8 cellular contexts compared by ENCODE assay signal in the genomic region with DNA sequence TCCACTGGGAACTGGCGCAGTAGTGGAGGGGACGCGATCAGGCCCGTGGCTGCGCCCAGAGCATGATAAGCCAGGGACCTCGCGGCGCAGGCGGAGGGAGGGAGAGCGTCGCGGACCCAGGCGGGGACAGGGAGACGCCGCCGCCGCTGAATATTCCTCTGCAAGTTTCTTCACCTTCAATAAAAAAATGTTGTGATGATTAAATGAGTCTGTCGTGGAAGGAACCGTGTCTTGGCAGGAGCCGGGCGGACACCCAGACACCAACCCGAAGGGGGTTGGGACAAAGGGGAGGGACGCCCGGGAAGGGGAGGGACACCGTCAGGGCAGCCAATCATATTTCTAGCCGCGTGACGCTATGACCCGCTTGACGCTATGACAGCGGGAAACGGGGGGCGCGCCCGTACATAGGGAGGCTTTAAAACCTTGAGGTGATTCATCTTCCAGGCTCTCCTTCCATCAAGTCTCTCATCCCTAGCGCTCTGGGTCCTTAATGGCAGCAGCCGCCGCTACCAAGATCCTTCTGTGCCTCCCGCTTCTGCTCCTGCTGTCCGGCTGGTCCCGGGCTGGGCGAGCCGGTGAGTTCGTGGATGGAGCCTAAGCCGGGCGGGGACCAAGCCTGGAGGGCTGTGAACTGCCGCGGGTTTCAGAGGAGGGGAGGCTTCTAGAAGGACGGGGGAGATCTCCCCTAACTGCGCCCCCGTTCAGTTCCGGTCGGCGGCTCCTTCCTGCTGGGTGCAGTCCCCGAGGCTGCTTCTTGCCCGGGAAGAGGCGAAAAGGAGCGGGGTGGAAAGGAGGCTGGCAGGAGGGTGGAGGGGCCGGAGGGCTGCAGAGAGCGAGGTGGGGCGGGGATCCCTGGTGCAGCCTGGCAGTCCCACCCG. TPM values are rescaled to one million over a fixed set of nuclear protein-coding genes. Genes with fewer than 3 reads are reported as not detected.
DNase-seq lines count a peak whose midpoint lies in the region; ATAC-seq, FAIRE-seq and TF ChIP-seq lines count a peak whose summit lies in the region.

A gene with protein sequence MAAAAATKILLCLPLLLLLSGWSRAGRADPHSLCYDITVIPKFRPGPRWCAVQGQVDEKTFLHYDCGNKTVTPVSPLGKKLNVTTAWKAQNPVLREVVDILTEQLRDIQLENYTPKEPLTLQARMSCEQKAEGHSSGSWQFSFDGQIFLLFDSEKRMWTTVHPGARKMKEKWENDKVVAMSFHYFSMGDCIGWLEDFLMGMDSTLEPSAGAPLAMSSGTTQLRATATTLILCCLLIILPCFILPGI (plus strand): TSS at position 432 of the 878 bp plus-strand sequence. CDS start 59 bp downstream, at position 491.

- 0 out of 2 replicates have a peak, but pooled peaks cover 4% of the 10 kb centered on the region for H3K27me3 ChIP-seq in HAP-1 (ENCODE audit: low read depth)
- H3K27me3 ChIP-seq in bronchial epithelial cell (ENCODE audit: control insufficient read depth, insufficient read depth, low read length) = no peaks in the 10 kb centered on the region

- H3K27ac ChIP-seq in skin epidermis = peak within 1 kb of the TSS in 4 of 21 experiments; percentile 37 to 61 (median 50)

- ATAC-seq in activated B cell treated with CpG ODN at 0.5 μM for 24 hours (ENCODE audit: low read depth) = peak; percentile 70
- ATAC-seq in HG03565 (IDR thresholded peaks at IDR 0.05; ENCODE audit: unreplicated experiment) = no peak

- H3K9me3 ChIP-seq in HAP-1 = no peaks in the 10 kb centered on the region

- peaks cover 43% of the 10 kb centered on the region for H3K4me1 Mint-ChIP-seq in activated B cell treated with CpG ODN at 0.5 μM for 24 hours

- no peaks in the 10 kb centered on the region for H3K9me3 Mint-ChIP-seq in activated B cell treated with CpG ODN at 0.5 μM for 24 hours

- H3K27ac Mint-ChIP-seq in activated B cell treated with CpG ODN at 0.5 μM for 24 hours = peak within 1 kb of the TSS; percentile 73

- in situ Hi-C loops in HAP-1 (cut with MboI; ENCODE audit: low sequenced_read_pairs) = loop anchor here (25.0 kb wide), 2 partner anchors 395 to 870 kb away; no protein-coding TSS in a partner anchor

- CTCF ChIA-PET in activated B cell treated with CpG ODN at 0.5 μM for 24 hours (lab: Charles Lee) = no interaction called here

- no peak for FAIRE-seq in bronchial epithelial cell (lab: Jason Lieb, UNC)

- peak within 1 kb of the TSS; percentile 69 for H3K4me3 ChIP-seq in HAP-1
- H3K4me3 ChIP-seq in bronchial epithelial cell (ENCODE audit: low read depth, low read length) = peak within 1 kb of the TSS; percentile 77
- H3K4me3 ChIP-seq in skin epidermis = peak within 1 kb of the TSS; percentile 44 to 55 (median 52)

- TF ChIP-seq CTCF in activated B cell treated with CpG ODN at 0.5 μM for 24 hours (IDR thresholded peaks at IDR 0.05) (no peak), bronchial epithelial cell (IDR thresholded peaks at IDR 0.05; ENCODE audit: insufficient read depth, low read length, severe bottlenecking) (no peak)

- POLR2A ChIA-PET in activated B cell treated with CpG ODN at 0.5 μM for 24 hours (lab: Charles Lee) = interaction anchor here (0.6 kb wide), 1 partner anchor 63 kb away, joined by 5 read pairs; no protein-coding TSS in a partner anchor

- H3K27me3 Mint-ChIP-seq in activated B cell treated with CpG ODN at 0.5 μM for 24 hours = peaks cover 46% of the 10 kb centered on the region

- H3K4me1 ChIP-seq in HAP-1 = peaks cover 5% of the 10 kb centered on the region; the same call in 1 of the 2 replicates

- peaks cover 2% of the 10 kb centered on the region for H3K36me3 Mint-ChIP-seq in activated B cell treated with CpG ODN at 0.5 μM for 24 hours (ENCODE audit: low read depth)

- H3K4me3 Mint-ChIP-seq in activated B cell treated with CpG ODN at 0.5 μM for 24 hours = peak within 1 kb of the TSS; percentile 89

- intact Hi-C loops in activated B cell treated with CpG ODN at 0.5 μM for 24 hours (cut with micrococcal nuclease) = loop anchor here (5.0 kb wide), 1 partner anchor 80 kb away; the partner anchor contains the start of gene LRP11

- DNase-seq in AG08395 (ENCODE audit: low spot score) = peak; percentile 98
- peak; percentile 85 to 92 for DNase-seq in HAP-1 (ENCODE audit: low spot score in 2 of 2)
- DNase-seq in NCI-H2227 (lab: John Stamatoyannopoulos, UW; ENCODE audit: unreplicated experiment) = peak; percentile 77
- DNase-seq in activated B cell treated with CpG ODN at 0.5 μM for 24 hours = peak; percentile 53
- DNase-seq in bronchial epithelial cell (ENCODE audit: low read depth) = peak; percentile 96
- peak; percentile 85 for DNase-seq in iPS-NIHi7 (ENCODE audit: extremely low spot score)

- no peaks in the 10 kb centered on the region for H3K36me3 ChIP-seq in HAP-1 (replicated peaks)
- H3K36me3 ChIP-seq in bronchial epithelial cell (ENCODE audit: control insufficient read depth, insufficient read depth, low read length) = no peaks in the 10 kb centered on the region

RNA-seq across cellular contexts. Expression of the gene that starts here (rescaled TPM):
- 0.29 and 0.37 TPM in 2 replicates for total RNA-seq in activated B cell treated with CpG ODN at 0.5 μM for 24 hours
- 2.4 and 12.2 TPM in 2 replicates for total RNA-seq in bronchial epithelial cell

Comparison
In these comparisons a context has a peak if more than half of its experiments do, and no peak if none do; other contexts are left out.
1. Peak in DNase-seq and ATAC-seq in activated B cell treated with CpG ODN at 0.5 μM for 24 hours; RNA of the gene not detected or under 1 TPM.